ENCODE assay signal across 19 cellular contexts in the genomic region with DNA sequence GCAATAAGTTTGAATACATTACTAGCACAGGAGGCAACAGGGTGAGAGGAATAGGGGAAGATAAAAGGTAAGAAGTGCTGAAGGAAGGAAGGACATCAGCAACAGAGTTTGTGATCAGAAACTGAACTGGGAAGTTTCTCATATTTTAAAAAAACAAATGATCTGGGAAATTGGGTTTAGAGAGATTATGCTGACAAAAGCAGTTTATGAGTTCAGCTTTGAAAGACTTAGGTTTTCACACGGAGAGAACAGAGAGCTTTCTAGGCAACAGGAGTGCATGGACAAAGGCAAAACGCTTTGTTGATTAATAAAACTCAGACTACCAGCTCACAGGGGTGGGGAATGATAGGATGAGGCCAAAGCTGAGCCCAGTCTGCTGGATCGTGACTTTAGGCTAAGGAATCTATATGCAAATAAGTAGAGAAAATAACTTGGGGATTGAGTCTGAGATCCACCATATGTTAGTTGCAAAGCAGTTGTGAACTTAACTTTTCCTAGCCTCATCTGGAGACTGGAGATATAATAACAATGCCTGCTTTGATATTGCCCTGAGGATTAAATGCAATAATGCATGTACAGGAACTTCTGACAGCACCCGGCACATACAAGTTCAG. TPM values are rescaled to one million over a fixed set of nuclear protein-coding genes. Genes with fewer than 3 reads are reported as not detected.
DNase-seq lines count a peak whose midpoint lies in the region; ATAC-seq and TF ChIP-seq lines count a peak whose summit lies in the region.
"Had no signal": no experiment of that assay in that cellular context is flagged by ENCODE, and none has a peak within 500 bp of the region (broad histone marks: within the 10 kb centered on the region; RNA-seq: fewer than 3 reads in every experiment).

No MANE protein-coding gene starts in this region.

- peak overlapping the region; percentile 22; the same call in 1 of the 2 replicates for H3K4me2 ChIP-seq in GM23338

- H3K36me3 Mint-ChIP-seq in CD4-positive, alpha-beta T cell (ENCODE audit: low read depth) = peaks cover 13% of the 10 kb centered on the region
- no peaks in the 10 kb centered on the region; the same call in 2 of the 3 replicates for H3K36me3 Mint-ChIP-seq in GM23338 (ENCODE audit: low read depth)
- peaks cover 37% of the 10 kb centered on the region for H3K36me3 Mint-ChIP-seq in activated T-helper 1 cell treated with anti-CD3 and anti-CD28 coated beads, Interleukin-12 subunit alpha, Interleukin-12 subunit beta, Interleukin-2, Interleukin-4 antibody, amounts not matched to agents 30 ng/mL and 10 ng/mL and 1 ng/mL, durations not matched to agents 14 hours and 24 hours and 36 hours (ENCODE audit: low read depth)

- DNase-seq in CD4-positive, alpha-beta T cell = no peak
- DNase-seq in GM23338 (ENCODE audit: low spot score) (no peak), hepatic stellate cell (ENCODE audit: low spot score) (peak; percentile 8), T-helper 1 cell (no peak)
- DNase-seq in activated T-helper 1 cell treated with anti-CD3 and anti-CD28 coated beads, Interleukin-12 subunit alpha, Interleukin-12 subunit beta, Interleukin-2, Interleukin-4 antibody, amounts not matched to agents 30 ng/mL and 10 ng/mL and 1 ng/mL, durations not matched to agents 14 hours and 24 hours and 36 hours (ENCODE audit: low spot score) = no peak
- no peak for DNase-seq in activated effector memory CD4-positive, alpha-beta T cell treated with Interleukin-2 at 50 U/mL for 16 hours
- no peak for DNase-seq in stimulated activated naive CD4-positive, alpha-beta T cell treated with Interleukin-2 at 50 U/mL for 16 hours (lab: John Stamatoyannopoulos, UW)
- DNase-seq: activated CD8-positive, alpha-beta memory T cell treated with anti-CD3 and anti-CD28 coated beads for 24 hours; activated naive CD8-positive, alpha-beta T cell treated with anti-CD3 and anti-CD28 coated beads, Interleukin-2, amount 50 U/mL, for 24 hours; heart left ventricle; naive thymus-derived CD8-positive, alpha-beta T cell; NCI-H1930; NCI-H446 treated with DMSO at 0.1 percent for 48 hours; stimulated activated CD4-positive, alpha-beta T cell treated with anti-CD3 and anti-CD28 coated beads, Interleukin-4, amount 100 ng/mL, for 4 hours had no signal

- peaks cover 48% of the 10 kb centered on the region for H3K4me1 ChIP-seq in GM23338 (ENCODE audit: insufficient read depth)

- peaks cover 16% of the 10 kb centered on the region for H4K20me1 ChIP-seq in GM23338 (replicated peaks; ENCODE audit: insufficient read depth)

- peaks cover 8% of the 10 kb centered on the region; the same call in 1 of the 2 replicates for H3F3A ChIP-seq in GM23338 (replicated peaks; ENCODE audit: low read depth)

- no peaks in the 10 kb centered on the region for H3K27me3 Mint-ChIP-seq in CD4-positive, alpha-beta T cell
- peaks cover 11% of the 10 kb centered on the region for H3K27me3 Mint-ChIP-seq in GM23338 (ENCODE audit: insufficient read depth, low read depth, poor library complexity)
- no peaks in the 10 kb centered on the region for H3K27me3 Mint-ChIP-seq in activated T-helper 1 cell treated with anti-CD3 and anti-CD28 coated beads, Interleukin-12 subunit alpha, Interleukin-12 subunit beta, Interleukin-2, Interleukin-4 antibody, amounts not matched to agents 30 ng/mL and 10 ng/mL and 1 ng/mL, durations not matched to agents 14 hours and 24 hours and 36 hours (ENCODE audit: insufficient read depth)
- H3K27me3 Mint-ChIP-seq: activated naive CD8-positive, alpha-beta T cell treated with anti-CD3 and anti-CD28 coated beads, Interleukin-2, amount 50 U/mL, for 24 hours; naive thymus-derived CD8-positive, alpha-beta T cell had no signal

- TF ChIP-seq CTCF in CD4-positive, alpha-beta T cell (IDR thresholded peaks at IDR 0.05) = no peak
- no peak for TF ChIP-seq CTCF in GM23338 (conservative IDR thresholded peaks at IDR 0.05; ENCODE audit: low read depth in 2 of 2)

- H2AFZ ChIP-seq in GM23338 = no peak overlapping the region

- H3K4me3 ChIP-seq in GM23338 = no peak overlapping the region
- H3K4me3 ChIP-seq: esophagus muscularis mucosa, heart left ventricle, skin epidermis had no signal

- peaks cover 67% of the 10 kb centered on the region for H3K79me2 ChIP-seq in GM23338 (replicated peaks; ENCODE audit: insufficient read depth)

- H3K9me3 Mint-ChIP-seq in CD4-positive, alpha-beta T cell = no peaks in the 10 kb centered on the region
- no peaks in the 10 kb centered on the region; the same call in 2 of the 3 replicates for H3K9me3 Mint-ChIP-seq in GM23338
- H3K9me3 Mint-ChIP-seq in activated T-helper 1 cell treated with anti-CD3 and anti-CD28 coated beads, Interleukin-12 subunit alpha, Interleukin-12 subunit beta, Interleukin-2, Interleukin-4 antibody, amounts not matched to agents 30 ng/mL and 10 ng/mL and 1 ng/mL, durations not matched to agents 14 hours and 24 hours and 36 hours = no peaks in the 10 kb centered on the region
- H3K9me3 Mint-ChIP-seq: activated naive CD8-positive, alpha-beta T cell treated with anti-CD3 and anti-CD28 coated beads, Interleukin-2, amount 50 U/mL, for 24 hours; naive thymus-derived CD8-positive, alpha-beta T cell; T-helper 1 cell treated with Interleukin-12 subunit alpha and Interleukin-12 subunit beta and Interleukin-4 antibody, amounts not matched to agents 30 μg/mL and 1 μg/mL, for 36 hours had no signal

- no peaks in the 10 kb centered on the region for H3K27me3 ChIP-seq in CD4-positive, alpha-beta T cell (ENCODE audit: control insufficient read depth, insufficient read depth, low read length)
- peaks cover 26% of the 10 kb centered on the region for H3K27me3 ChIP-seq in GM23338 (ENCODE audit: insufficient read depth)
- H3K27me3 ChIP-seq: esophagus muscularis mucosa, heart left ventricle had no signal

- no peak overlapping the region for H3K27ac Mint-ChIP-seq in CD4-positive, alpha-beta T cell
- no peak overlapping the region for H3K27ac Mint-ChIP-seq in GM23338
- H3K27ac Mint-ChIP-seq in activated T-helper 1 cell treated with anti-CD3 and anti-CD28 coated beads, Interleukin-12 subunit alpha, Interleukin-12 subunit beta, Interleukin-2, Interleukin-4 antibody, amounts not matched to agents 30 ng/mL and 10 ng/mL and 1 ng/mL, durations not matched to agents 14 hours and 24 hours and 36 hours = no peak overlapping the region
- H3K27ac Mint-ChIP-seq: activated naive CD8-positive, alpha-beta T cell treated with anti-CD3 and anti-CD28 coated beads, Interleukin-2, amount 50 U/mL, for 24 hours; progenitor cell of endocrine pancreas; T-helper 1 cell treated with Interleukin-12 subunit alpha and Interleukin-12 subunit beta and Interleukin-4 antibody, amounts not matched to agents 30 μg/mL and 1 μg/mL, for 36 hours had no signal

- no peaks in the 10 kb centered on the region for H3K9me3 ChIP-seq in CD4-positive, alpha-beta T cell (ENCODE audit: control insufficient read depth, low read length)
- H3K9me3 ChIP-seq: esophagus muscularis mucosa, heart left ventricle had no signal

- CTCF ChIA-PET in CD4-positive, alpha-beta T cell (lab: Charles Lee) = no interaction called here

- peaks cover 80% of the 10 kb centered on the region for H3K4me1 Mint-ChIP-seq in CD4-positive, alpha-beta T cell (ENCODE audit: low read depth)
- peaks cover 54% of the 10 kb centered on the region for H3K4me1 Mint-ChIP-seq in GM23338
- H3K4me1 Mint-ChIP-seq in activated T-helper 1 cell treated with anti-CD3 and anti-CD28 coated beads, Interleukin-12 subunit alpha, Interleukin-12 subunit beta, Interleukin-2, Interleukin-4 antibody, amounts not matched to agents 30 ng/mL and 10 ng/mL and 1 ng/mL, durations not matched to agents 14 hours and 24 hours and 36 hours (ENCODE audit: low read depth) = peaks cover 79% of the 10 kb centered on the region

- H3K9me2 ChIP-seq in GM23338 (ENCODE audit: insufficient read depth) = no peaks in the 10 kb centered on the region

- intact Hi-C loops in CD4-positive, alpha-beta T cell (cut with DNase I, micrococcal nuclease) = loop anchor here in 1 of 2 experiments (5.0 kb wide), 2 partner anchors 68 to 403 kb away; partner anchors contain the start of gene PALS2
- intact Hi-C loops in activated T-helper 1 cell treated with anti-CD3 and anti-CD28 coated beads, Interleukin-12 subunit alpha, Interleukin-12 subunit beta, Interleukin-2, Interleukin-4 antibody, amounts not matched to agents 30 ng/mL and 10 ng/mL and 1 ng/mL, durations not matched to agents 14 hours and 24 hours and 36 hours (cut with micrococcal nuclease) = no loop called here

- H3K27ac ChIP-seq in CD4-positive, alpha-beta T cell (ENCODE audit: low read depth, low read length) = no peak overlapping the region
- no peak overlapping the region for H3K27ac ChIP-seq in GM23338 (ENCODE audit: low read depth)
- H3K27ac ChIP-seq: esophagus muscularis mucosa, heart left ventricle, skin epidermis had no signal

- ATAC-seq in CD4-positive, alpha-beta T cell (ENCODE audit: poor library complexity) = no peak
- ATAC-seq in GM23338 (no peak), HG02885 (IDR thresholded peaks at IDR 0.05; ENCODE audit: poor library complexity, unreplicated experiment) (no peak)
- ATAC-seq: activated naive CD8-positive, alpha-beta T cell treated with anti-CD3 and anti-CD28 coated beads, Interleukin-2, amount 50 U/mL, for 24 hours; heart left ventricle; naive thymus-derived CD8-positive, alpha-beta T cell had no signal

- H3K36me3 ChIP-seq in GM23338 (ENCODE audit: insufficient read depth) = no peaks in the 10 kb centered on the region
- H3K36me3 ChIP-seq: esophagus muscularis mucosa, heart left ventricle had no signal

- POLR2A ChIA-PET in CD4-positive, alpha-beta T cell (lab: Charles Lee) = no interaction called here

- peak overlapping the region; percentile 31 for H3K4me3 Mint-ChIP-seq in CD4-positive, alpha-beta T cell
- H3K4me3 Mint-ChIP-seq in GM23338 = no peak overlapping the region; the same call in 2 of the 3 replicates
- H3K4me3 Mint-ChIP-seq in activated T-helper 1 cell treated with anti-CD3 and anti-CD28 coated beads, Interleukin-12 subunit alpha, Interleukin-12 subunit beta, Interleukin-2, Interleukin-4 antibody, amounts not matched to agents 30 ng/mL and 10 ng/mL and 1 ng/mL, durations not matched to agents 14 hours and 24 hours and 36 hours = peak overlapping the region; percentile 4
- H3K4me3 Mint-ChIP-seq: activated naive CD8-positive, alpha-beta T cell treated with anti-CD3 and anti-CD28 coated beads, Interleukin-2, amount 50 U/mL, for 24 hours; T-helper 1 cell treated with Interleukin-12 subunit alpha and Interleukin-12 subunit beta and Interleukin-4 antibody, amounts not matched to agents 30 μg/mL and 1 μg/mL, for 36 hours had no signal

TF ChIP-seq in GM23338, 12 proteins besides CTCF, POLR2A, EP300 and RAD21 (continues in another document):
- TF ChIP-seq ZNF114 (CRISPR knock-in tag; IDR thresholded peaks at IDR 0.05) (no peak), POLR2AphosphoS5 (IDR thresholded peaks at IDR 0.05; ENCODE audit: low read depth) (no peak), NANOG (IDR thresholded peaks at IDR 0.05; ENCODE audit: borderline replicate concordance) (no peak), STAT1 (IDR thresholded peaks at IDR 0.05; ENCODE audit: unreplicated experiment) (no peak)

RNA-seq across cellular contexts. Expression of gene OSBPL3, which starts 4.2 kb away (rescaled TPM):
- total RNA-seq in CD4-positive, alpha-beta T cell = 10 to 100 TPM; 25.4 to 25.9 TPM
- total RNA-seq in GM23338 (2014; rRNA removed; shearing (Covaris generic)) = 13.4 and 15.7 TPM in 2 replicates
- 7.2 and 9.3 TPM in 2 replicates for polyA plus RNA-seq in GM23338 (2016; fragmentation: Nextera tagmentation; extraction: Ambion mirVana)
- 90.6 and 101 TPM in 2 replicates for total RNA-seq in activated T-helper 1 cell treated with anti-CD3 and anti-CD28 coated beads, Interleukin-12 subunit alpha, Interleukin-12 subunit beta, Interleukin-2, Interleukin-4 antibody, amounts not matched to agents 30 ng/mL and 10 ng/mL and 1 ng/mL, durations not matched to agents 14 hours and 24 hours and 36 hours
